In genomic region chr1:86704972-86705632, GRCh38 we compare ENCODE assay signal across 8 cellular contexts. TPM values are rescaled to one million over a fixed set of nuclear protein-coding genes. Genes with fewer than 3 reads are reported as not detected.
DNase-seq lines count a peak whose midpoint lies in the region; ATAC-seq and TF ChIP-seq lines count a peak whose summit lies in the region.

No MANE protein-coding gene starts in this region.

- H3K36me3 ChIP-seq in DOHH2 (ENCODE audit: control insufficient read depth, low read length) (peaks cover 23% of the 10 kb centered on the region), Panc1 (ENCODE audit: control insufficient read depth, insufficient read depth, low read length) (no peaks in the 10 kb centered on the region; the same call in 1 of the 2 replicates), osteoblast (ENCODE audit: insufficient read depth, low read length) (peaks cover 3% of the 10 kb centered on the region), aorta (ENCODE audit: control insufficient read depth in 1 of 2, insufficient read depth in 2 of 2, low read length in 1 of 2) (no peaks in the 10 kb centered on the region)

- DNase-seq in GM20000 (ENCODE audit: low spot score) = peak; percentile 59
- no peak for DNase-seq in Panc1 (ENCODE audit: low read depth, low spot score)
- peak; percentile 3 for DNase-seq in activated naive CD8-positive, alpha-beta T cell treated with anti-CD3 and anti-CD28 coated beads, Interleukin-2, amount 50 U/mL, for 16 hours (ENCODE audit: low read depth, low spot score)
- DNase-seq in Right ventricle myocardium superior = peak; percentile 76
- DNase-seq in osteoblast (ENCODE audit: insufficient read length, low spot score, missing footprints) = peak; percentile 68
- peak; percentile 71 to 84 for DNase-seq in aorta

- peak; percentile 28 for ATAC-seq in HG03571 (IDR thresholded peaks at IDR 0.05; ENCODE audit: unreplicated experiment)
- peak; percentile 71 for ATAC-seq in Panc1
- ATAC-seq in Right ventricle myocardium superior (ENCODE audit: poor library complexity) = peak; percentile 64
- ATAC-seq in aorta (ENCODE audit: low FRiP score) = peak; percentile 74

- no peaks in the 10 kb centered on the region for H3K9me2 ChIP-seq in DOHH2 (replicated peaks; ENCODE audit: control insufficient read depth, low read length)

- in situ Hi-C loops in Panc1 (cut with HindIII; ENCODE audit: low pct_unique_long_range_greater_than_20kb, low sequenced_read_pairs) = no loop called here

- H3F3A ChIP-seq in DOHH2 (ENCODE audit: control insufficient read depth, insufficient read depth) = no peaks in the 10 kb centered on the region

- H3K4me1 ChIP-seq in DOHH2 (ENCODE audit: control insufficient read depth, low read length) (peaks cover 27% of the 10 kb centered on the region), Panc1 (ENCODE audit: control insufficient read depth, insufficient read depth, low read length) (peaks cover 17% of the 10 kb centered on the region), osteoblast (ENCODE audit: insufficient read depth, low read length) (peaks cover 36% of the 10 kb centered on the region), aorta (ENCODE audit: control insufficient read depth in 1 of 2, insufficient read depth in 2 of 2, low read length in 2 of 2) (peaks cover 2 to 4% of the 10 kb centered on the region in 2 donors)

- no peaks in the 10 kb centered on the region for H3K9me3 ChIP-seq in DOHH2 (ENCODE audit: control insufficient read depth, insufficient read depth, low read length)
- no peaks in the 10 kb centered on the region for H3K9me3 ChIP-seq in Panc1 (ENCODE audit: control insufficient read depth, insufficient read depth, low read depth, low read length)
- H3K9me3 ChIP-seq in osteoblast (ENCODE audit: low read depth, low read length) = no peaks in the 10 kb centered on the region
- H3K9me3 ChIP-seq in aorta (ENCODE audit: control insufficient read depth, low read length) = no peaks in the 10 kb centered on the region

- WGBS in aorta, 2 donors = 0 to 1% methylated on average over 34 to 41 of the region's 41 CpGs

- CTCF ChIA-PET in Panc1 (lab: Charles Lee) = interaction anchor here (0.6 to 1.4 kb wide), 9 partner anchors 9 to 245 kb away, joined by 3 to 9 read pairs (median 4); no protein-coding TSS in a partner anchor

- peaks cover 54% of the 10 kb centered on the region for H3K79me2 ChIP-seq in DOHH2 (ENCODE audit: control insufficient read depth, low read length)
- peaks cover 53% of the 10 kb centered on the region for H3K79me2 ChIP-seq in osteoblast (ENCODE audit: insufficient read depth, low read length)

- no peaks in the 10 kb centered on the region for H3K27me3 ChIP-seq in DOHH2 (ENCODE audit: control insufficient read depth, low read length)
- H3K27me3 ChIP-seq in Panc1 (ENCODE audit: control insufficient read depth, insufficient read depth, low read length) = no peaks in the 10 kb centered on the region
- no peaks in the 10 kb centered on the region for H3K27me3 ChIP-seq in osteoblast (ENCODE audit: insufficient read depth, low read length)
- no peaks in the 10 kb centered on the region for H3K27me3 ChIP-seq in aorta (ENCODE audit: control insufficient read depth in 1 of 2, insufficient read depth in 2 of 2, low read length in 1 of 2)

- BruUV-seq in Panc1 (replicated peaks; lab: Mats Ljungman, UMichigan) = no TSS peak

- POLR2A ChIA-PET in Panc1 (lab: Charles Lee) = interaction anchor here (1.8 kb wide), 1 partner anchor 9 kb away, joined by 5 read pairs; no protein-coding TSS in a partner anchor

- 0 out of 2 replicates have a peak, but pooled peaks cover 4% of the 10 kb centered on the region for H4K20me1 ChIP-seq in DOHH2 (ENCODE audit: control insufficient read depth, insufficient read depth, low read depth, low read length)
- H4K20me1 ChIP-seq in osteoblast (ENCODE audit: insufficient read depth, low read length) = peaks cover 45% of the 10 kb centered on the region

- peak overlapping the region; percentile 87 for H3K4me2 ChIP-seq in DOHH2 (ENCODE audit: low read length)
- peak overlapping the region; percentile 99 for H3K4me2 ChIP-seq in osteoblast (ENCODE audit: insufficient read depth, low read length)

- TF ChIP-seq CTCF in DOHH2 (IDR thresholded peaks at IDR 0.05; ENCODE audit: low read depth, low read length, poor library complexity, severe bottlenecking) (no peak), GM20000 (IDR thresholded peaks at IDR 0.05; ENCODE audit: extremely low read depth, missing control alignments) (no peak), Panc1 (IDR thresholded peaks at IDR 0.05) (no peak), osteoblast (IDR thresholded peaks at IDR 0.05; ENCODE audit: extremely low read depth, low read depth, low read length) (no peak)

- H3K4me3 ChIP-seq in DOHH2 (ENCODE audit: low read length) = peak overlapping the region; percentile 72
- H3K4me3 ChIP-seq in Panc1 (ENCODE audit: low read depth in 2 of 2, low read length in 2 of 2) = peak overlapping the region; percentile 90 to 95
- H3K4me3 ChIP-seq in osteoblast (ENCODE audit: insufficient read depth, low read length) = peak overlapping the region; percentile 83
- peak overlapping the region; percentile 74 to 88 for H3K4me3 ChIP-seq in aorta (ENCODE audit: low read length in 2 of 2)

- intact Hi-C loops in Panc1 (cut with micrococcal nuclease; ENCODE audit: unreplicated experiment) = no loop called here
- intact Hi-C loops in Right ventricle myocardium superior (cut with DNase I) = no loop called here
- intact Hi-C loops in aorta (cut with DNase I) = loop anchor here (1.0 to 10.0 kb wide), 6 partner anchors 37 to 310 kb away; partner anchors contain the start of genes HS2ST1 (in 2 of the 2), SELENOF (in 2 of the 2) and ODF2L (in 1 of the 2)

- H3K27ac ChIP-seq in DOHH2 (ENCODE audit: low read depth, low read length) (peak overlapping the region; percentile 75), Panc1 (ENCODE audit: low read length) (peak overlapping the region; percentile 97), osteoblast (ENCODE audit: low read depth, low read length) (peak overlapping the region; percentile 89), aorta (ENCODE audit: low read depth in 1 of 2, low read length in 2 of 2) (peak overlapping the region; percentile 87 to 93)

- H2AFZ ChIP-seq in osteoblast (ENCODE audit: low read length) = peak overlapping the region; percentile 99

RNA-seq across cellular contexts. Expression of gene SH3GLB1, which starts 0.7 kb away (rescaled TPM):
- total RNA-seq in Panc1 (2021; ENCODE audit: unreplicated experiment) (94.3 TPM), Right ventricle myocardium superior (120 TPM), osteoblast (53.9 and 62.8 TPM in 2 replicates), aorta (100 to 1,000 TPM in 1 of 2 donors, 10 to 100 TPM in 1; 92.4 to 103 TPM)
- 53.3 TPM for polyA plus RNA-seq in Panc1 (2012; ENCODE audit: insufficient read length)
- polyA plus RNA-seq in aorta = 10 to 100 TPM; 26.4 to 38.3 TPM

Comparison
In these comparisons a context has a peak if more than half of its experiments do, and no peak if none do; other contexts are left out.
1. intact Hi-C loops: an anchor here in aorta (1.0 to 10.0 kb wide); none called in Panc1 and Right ventricle myocardium superior.